ENCODE assay signal across 32 cellular contexts in the genomic region with DNA sequence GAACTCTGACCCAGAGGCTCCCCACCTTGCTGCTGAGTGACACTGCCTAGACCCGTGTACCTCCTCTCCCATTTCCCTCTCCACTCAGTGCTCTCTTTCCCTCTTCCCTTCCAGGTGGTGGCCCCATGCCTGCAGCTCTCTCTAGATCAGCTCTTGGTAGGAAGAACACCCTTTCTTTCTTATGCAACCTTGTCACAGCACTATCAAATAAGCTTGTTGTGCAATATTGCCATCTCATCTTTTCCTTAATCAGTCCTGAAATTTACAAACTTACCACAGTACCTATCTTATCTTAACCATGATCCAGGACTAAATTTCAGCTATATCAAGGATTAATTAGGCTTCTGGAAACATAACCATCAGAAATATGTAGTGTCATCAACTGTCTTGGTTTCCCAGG.
"Had no signal": no experiment of that assay in that cellular context is flagged by ENCODE, and none has a peak within 500 bp of the region (broad histone marks: within the 10 kb centered on the region; RNA-seq: fewer than 3 reads in every experiment).

No MANE protein-coding gene starts in this region.

- H3K4me1 ChIP-seq: adrenal gland, body of pancreas, breast epithelium had no signal

- H3K27me3 Mint-ChIP-seq: activated CD4-positive, alpha-beta T cell treated with anti-CD3 and anti-CD28 coated beads for 36 hours; activated T-cell treated with anti-CD3 and anti-CD28 coated beads, Interleukin-2, amount 50 U/mL, for 24 hours had no signal

- H3K36me3 Mint-ChIP-seq: activated naive CD4-positive, alpha-beta T cell treated with anti-CD3 and anti-CD28 coated beads, Interleukin-2, amount 50 U/mL, for 72 hours had no signal

- H3K27ac ChIP-seq: adrenal gland, body of pancreas, breast epithelium had no signal

- H3K27me3 ChIP-seq: adrenal gland, body of pancreas, breast epithelium had no signal

- H3K4me1 Mint-ChIP-seq: activated CD4-positive, alpha-beta T cell treated with anti-CD3 and anti-CD28 coated beads for 36 hours had no signal

- H3K36me3 ChIP-seq: adrenal gland, breast epithelium had no signal

- DNase-seq: activated CD4-positive, alpha-beta T cell treated with anti-CD3 and anti-CD28 coated beads for 36 hours; activated CD4-positive, alpha-beta T cell treated with anti-CD3 and anti-CD28 coated beads, Interleukin-2, amount 10 ng/mL, durations not matched to agents 7 days and 5 days; activated CD4-positive, alpha-beta T cell treated with anti-CD3 and anti-CD28 coated beads, Interleukin-2, amount 50 U/mL, for 48 hours; activated CD8-positive, alpha-beta T cell treated with anti-CD3 and anti-CD28 coated beads, Interleukin-2, amount 10 ng/mL, durations not matched to agents 7 days and 5 days; activated gamma-delta T cell; activated naive CD4-positive, alpha-beta T cell treated with Interleukin-2 at 50 U/mL for 16 hours; activated T-cell treated with anti-CD3 and anti-CD28 coated beads, Interleukin-2, amount 50 U/mL, for 24 hours; adrenal gland; body of pancreas; caudate nucleus; cerebellar nuclear complex; Kasumi-1; KG1; MM.1S; NCI-H1048; NCI-H1105 treated with DMSO at 0.1 percent for 48 hours; NCI-H1436; NCI-H1694; NCI-H1930; NCI-H2081 treated with DMSO at 0.1 percent for 48 hours; NCI-H226; NCI-H446 treated with DMSO at 0.1 percent for 48 hours; NCI-H524 treated with DMSO at 0.1 percent for 48 hours; OCI-M1; Right ventricle myocardium superior; SW 1271; T-helper 1 cell; T-helper 2 cell; T-helper 9 cell had no signal

- H3K4me3 Mint-ChIP-seq: activated CD4-positive, alpha-beta T cell treated with anti-CD3 and anti-CD28 coated beads for 36 hours; activated CD4-positive, alpha-beta T cell treated with anti-CD3 and anti-CD28 coated beads, Interleukin-2, amount 10 ng/mL, durations not matched to agents 7 days and 5 days; activated CD8-positive, alpha-beta T cell treated with anti-CD3 and anti-CD28 coated beads, Interleukin-2, amount 10 ng/mL, durations not matched to agents 7 days and 5 days; activated T-cell treated with anti-CD3 and anti-CD28 coated beads, Interleukin-2, amount 50 U/mL, for 24 hours had no signal

- H3K9me3 Mint-ChIP-seq: activated CD4-positive, alpha-beta T cell treated with anti-CD3 and anti-CD28 coated beads, Interleukin-2, amount 10 ng/mL, durations not matched to agents 7 days and 5 days; activated naive CD4-positive, alpha-beta T cell treated with anti-CD3 and anti-CD28 coated beads, Interleukin-2, amount 50 U/mL, for 72 hours; activated T-cell treated with anti-CD3 and anti-CD28 coated beads, Interleukin-2, amount 50 U/mL, for 24 hours; activated T-helper 2 cell treated with anti-CD3 and anti-CD28 coated beads, Interferon-gamma antibody, Interleukin-2, Interleukin-4, amounts not matched to agents 10 μg/mL and 5 μg/mL and 100 μg/mL, durations not matched to agents 14 hours and 24 hours and 36 hours had no signal

- H3K27ac Mint-ChIP-seq: activated CD4-positive, alpha-beta T cell treated with anti-CD3 and anti-CD28 coated beads for 36 hours; activated CD4-positive, alpha-beta T cell treated with anti-CD3 and anti-CD28 coated beads, Interleukin-2, amount 10 ng/mL, durations not matched to agents 7 days and 5 days; activated CD8-positive, alpha-beta T cell treated with anti-CD3 and anti-CD28 coated beads, Interleukin-2, amount 10 ng/mL, durations not matched to agents 7 days and 5 days; activated naive CD4-positive, alpha-beta T cell treated with anti-CD3 and anti-CD28 coated beads, Interleukin-2, amount 50 U/mL, for 72 hours; activated T-cell treated with anti-CD3 and anti-CD28 coated beads, Interleukin-2, amount 50 U/mL, for 24 hours; activated T-helper 2 cell treated with anti-CD3 and anti-CD28 coated beads, Interferon-gamma antibody, Interleukin-2, Interleukin-4, amounts not matched to agents 10 μg/mL and 5 μg/mL and 100 μg/mL, durations not matched to agents 14 hours and 24 hours and 36 hours had no signal

- H3K9me3 ChIP-seq: adrenal gland, body of pancreas, breast epithelium had no signal

- H3K4me3 ChIP-seq: adrenal gland, body of pancreas, breast epithelium had no signal
